Comparison of ENCODE assay signal across 10 cellular contexts in the genomic region with DNA sequence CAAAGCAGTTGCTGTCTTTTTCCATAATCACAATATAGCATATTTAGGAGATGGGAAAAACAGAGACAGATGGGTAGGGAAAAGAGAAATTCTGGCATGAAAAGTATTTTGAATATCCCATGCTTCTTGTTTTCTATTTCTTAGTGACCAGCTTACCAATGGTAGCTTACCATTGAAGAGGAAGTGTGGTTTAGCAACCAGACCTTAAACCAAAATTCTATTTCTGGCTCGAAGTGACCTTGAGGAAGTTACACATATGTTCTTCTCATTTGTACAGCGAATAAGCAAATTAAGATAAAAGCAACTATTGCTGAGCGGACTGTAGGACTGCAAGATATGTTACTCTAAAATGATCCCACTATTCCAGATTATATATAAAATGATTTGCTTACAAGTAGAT.
DNase-seq lines count a peak whose midpoint lies in the region; ATAC-seq and TF ChIP-seq lines count a peak whose summit lies in the region.
"Had no signal": no experiment of that assay in that cellular context is flagged by ENCODE, and none has a peak within 500 bp of the region (broad histone marks: within the 10 kb centered on the region; RNA-seq: fewer than 3 reads in every experiment).

No MANE protein-coding gene starts in this region.

- peaks cover 14% of the 10 kb centered on the region for H3K4me1 Mint-ChIP-seq in mesothelial cell of epicardium

- no peaks in the 10 kb centered on the region for H3K9me3 ChIP-seq in gastroesophageal sphincter

- no peaks in the 10 kb centered on the region for H3K27me3 ChIP-seq in gastroesophageal sphincter
- H3K27me3 ChIP-seq: cardiac muscle cell had no signal

- H3K4me3 ChIP-seq in gastroesophageal sphincter = no peak overlapping the region
- H3K4me3 ChIP-seq: cardiac muscle cell had no signal

- H3K4me1 ChIP-seq in gastroesophageal sphincter = peaks cover 0 to 23% (median 0%) of the 10 kb centered on the region in 3 donors

- no peaks in the 10 kb centered on the region for H3K36me3 ChIP-seq in gastroesophageal sphincter
- H3K36me3 ChIP-seq: cardiac muscle cell had no signal

- H3K27ac Mint-ChIP-seq in mesothelial cell of epicardium = peak overlapping the region; percentile 69

- no peaks in the 10 kb centered on the region for H3K27me3 Mint-ChIP-seq in mesothelial cell of epicardium (ENCODE audit: low read depth)

- no peak overlapping the region for H3K27ac ChIP-seq in gastroesophageal sphincter
- H3K27ac ChIP-seq: cardiac muscle cell had no signal

- WGBS in gastroesophageal sphincter (ENCODE audit: low coverage in 1 of 2), 2 donors = 48 to 66% methylated on average over 2 to 3 of the region's 3 CpGs

- TF ChIP-seq EP300 in gastroesophageal sphincter (IDR thresholded peaks at IDR 0.05) = no peak

- peak; percentile 57 for ATAC-seq in GM18520 (IDR thresholded peaks at IDR 0.05; ENCODE audit: unreplicated experiment)
- ATAC-seq in HG02885 (IDR thresholded peaks at IDR 0.05; ENCODE audit: poor library complexity, unreplicated experiment) = peak; percentile 88
- no peak for ATAC-seq in gastroesophageal sphincter
- no peak for ATAC-seq in SK-N-SH treated with all-trans-retinoic acid at 6 μM for 48 hours

- H3K4me3 Mint-ChIP-seq in mesothelial cell of epicardium = no peak overlapping the region

- DNase-seq in NOMO-1 treated with DMSO at 0.1 percent for 48 hours (lab: John Stamatoyannopoulos, UW; ENCODE audit: unreplicated experiment) (peak; percentile 93), mesothelial cell of epicardium (ENCODE audit: low spot score in 2 of 2, unreplicated experiment in 2 of 2) (no peak)
- DNase-seq in activated CD4-positive, alpha-beta T cell treated with anti-CD3 and anti-CD28 coated beads, Interleukin-2, amount 50 U/mL, for 4 hours = no peak
- no peak for DNase-seq in activated T-cell treated with anti-CD3 and anti-CD28 coated beads, Interleukin-2, amount 50 U/mL, for 48 hours
- DNase-seq: GDM1 had no signal

- TF ChIP-seq CTCF in mesothelial cell of epicardium (IDR thresholded peaks at IDR 0.05; ENCODE audit: unreplicated experiment) (no peak), gastroesophageal sphincter (IDR thresholded peaks at IDR 0.05) (no peak)

- no peaks in the 10 kb centered on the region for H3K9me3 Mint-ChIP-seq in mesothelial cell of epicardium

- no peaks in the 10 kb centered on the region for H3K36me3 Mint-ChIP-seq in mesothelial cell of epicardium

- TF ChIP-seq POLR2A in gastroesophageal sphincter (IDR thresholded peaks at IDR 0.05) = no peak

TF ChIP-seq in SK-N-SH treated with all-trans-retinoic acid at 6 μM for 48 hours, 23 proteins besides CTCF, POLR2A, EP300 and RAD21:
- TF ChIP-seq BACH2 (CRISPR knock-in tag; IDR thresholded peaks at IDR 0.05; ENCODE audit: borderline replicate concordance) = no peak
- no peak for TF ChIP-seq ZC3H10 (CRISPR knock-in tag; IDR thresholded peaks at IDR 0.05)
- no peak for TF ChIP-seq ZFP30 (CRISPR knock-in tag; IDR thresholded peaks at IDR 0.05)
- TF ChIP-seq RARB (CRISPR knock-in tag; IDR thresholded peaks at IDR 0.05) = no peak
- no peak for TF ChIP-seq GLIS3 (CRISPR knock-in tag; IDR thresholded peaks at IDR 0.05)
- TF ChIP-seq, protein P1, sequence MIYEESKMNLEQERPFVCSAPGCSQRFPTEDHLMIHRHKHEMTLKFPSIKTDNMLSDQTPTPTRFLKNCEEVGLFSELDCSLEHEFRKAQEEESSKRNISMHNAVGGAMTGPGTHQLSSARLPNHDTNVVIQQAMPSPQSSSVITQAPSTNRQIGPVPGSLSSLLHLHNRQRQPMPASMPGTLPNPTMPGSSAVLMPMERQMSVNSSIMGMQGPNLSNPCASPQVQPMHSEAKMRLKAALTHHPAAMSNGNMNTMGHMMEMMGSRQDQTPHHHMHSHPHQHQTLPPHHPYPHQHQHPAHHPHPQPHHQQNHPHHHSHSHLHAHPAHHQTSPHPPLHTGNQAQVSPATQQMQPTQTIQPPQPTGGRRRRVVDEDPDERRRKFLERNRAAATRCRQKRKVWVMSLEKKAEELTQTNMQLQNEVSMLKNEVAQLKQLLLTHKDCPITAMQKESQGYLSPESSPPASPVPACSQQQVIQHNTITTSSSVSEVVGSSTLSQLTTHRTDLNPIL (CRISPR knock-in tag; IDR thresholded peaks at IDR 0.05; ENCODE audit: low read depth) = no peak
- TF ChIP-seq SNAI2 (CRISPR knock-in tag; IDR thresholded peaks at IDR 0.05) = no peak
- no peak for TF ChIP-seq TOX (CRISPR knock-in tag; IDR thresholded peaks at IDR 0.05; ENCODE audit: borderline replicate concordance)
- no peak for TF ChIP-seq ARNTL (CRISPR knock-in tag; IDR thresholded peaks at IDR 0.05; ENCODE audit: borderline replicate concordance, low read depth)
- TF ChIP-seq PPARA (CRISPR knock-in tag; IDR thresholded peaks at IDR 0.05; ENCODE audit: borderline replicate concordance) = no peak
- TF ChIP-seq TCF4 (CRISPR knock-in tag; IDR thresholded peaks at IDR 0.05; ENCODE audit: borderline replicate concordance) = no peak

Comparison
In these comparisons a context has a peak if more than half of its experiments do, and no peak if none do; other contexts are left out.
1. ATAC-seq: peak in GM18520 (single experiment) and HG02885 (single experiment); none in gastroesophageal sphincter (single experiment) and SK-N-SH treated with all-trans-retinoic acid at 6 μM for 48 hours (single experiment).